ENCODE assay signal across 8 cellular contexts in the genomic region with DNA sequence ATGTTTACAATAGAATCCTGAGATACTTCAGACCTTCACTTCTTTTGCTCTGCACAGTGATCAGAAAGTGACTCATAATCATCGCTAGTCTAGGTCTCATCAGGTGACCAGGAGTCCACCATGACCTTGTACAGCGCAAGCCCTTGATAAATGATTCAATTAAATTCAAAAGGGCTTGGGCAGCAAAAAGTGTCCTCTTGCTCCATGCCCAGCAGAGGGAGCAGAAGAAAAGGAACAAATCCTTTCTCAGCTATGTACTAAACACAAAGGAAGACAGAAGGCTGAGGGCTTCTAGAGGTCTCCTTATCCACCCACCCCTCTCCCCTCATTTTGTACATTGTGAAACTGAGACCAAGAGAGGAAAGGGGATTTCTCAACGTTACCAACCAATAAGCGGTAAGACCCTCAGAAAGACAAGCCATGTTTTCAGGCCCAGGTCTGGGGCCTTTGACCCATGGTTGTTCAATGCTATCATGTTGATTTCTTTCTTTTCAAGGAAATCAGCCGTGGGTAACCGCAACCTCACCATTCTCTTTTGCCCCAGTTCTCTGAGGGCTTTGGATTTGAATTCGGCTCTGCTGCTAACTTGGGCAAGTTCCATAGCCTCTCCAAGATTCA.
DNase-seq lines count a peak whose midpoint lies in the region; ATAC-seq, FAIRE-seq and TF ChIP-seq lines count a peak whose summit lies in the region.

No MANE protein-coding gene starts in this region.

- TF ChIP-seq CTCF in heart left ventricle (IDR thresholded peaks at IDR 0.05) (peak; percentile 28 to 62 (median 43)), upper lobe of left lung (IDR thresholded peaks at IDR 0.05) (peak in 4 of 6 experiments; percentile 30 to 45 (median 36))

- intact Hi-C loops in heart left ventricle (cut with DNase I) = loop anchor here in 1 of 10 donors (2.0 kb wide), 1 partner anchor 24 kb away; no protein-coding TSS in a partner anchor

- H3K4me3 ChIP-seq in heart left ventricle (no peak overlapping the region), upper lobe of left lung (no peak overlapping the region)

- DNase-seq in CD1c-positive myeloid dendritic cell (ENCODE audit: extremely low spot score) (peak; percentile 28), HTR-8/SVneo (ENCODE audit: insufficient read length, low spot score) (peak; percentile 23), SW 1271 (lab: John Stamatoyannopoulos, UW) (peak; percentile 26 to 45), heart left ventricle (no peak), upper lobe of left lung (no peak), NCI-H2029 (lab: John Stamatoyannopoulos, UW) (no peak)
- DNase-seq in activated CD4-positive, alpha-beta T cell treated with anti-CD3 and anti-CD28 coated beads, Interleukin-2, amount 50 U/mL, for 1 hour = no peak

- WGBS in heart left ventricle, 4 donors = 79 to 88% (median 81%) methylated on average over 7 of the region's 7 CpGs
- 76 to 81% methylated on average over 7 of the region's 7 CpGs for WGBS in upper lobe of left lung, 2 donors

- TF ChIP-seq POLR2A in heart left ventricle (IDR thresholded peaks at IDR 0.05) (no peak), upper lobe of left lung (IDR thresholded peaks at IDR 0.05) (no peak)

- no peak for FAIRE-seq in HTR-8/SVneo (lab: Jason Lieb, UNC)

- H3K27me3 ChIP-seq in heart left ventricle (no peaks in the 10 kb centered on the region), upper lobe of left lung (no peaks in the 10 kb centered on the region)

- no peaks in the 10 kb centered on the region for H3K9me3 ChIP-seq in heart left ventricle
- no peaks in the 10 kb centered on the region for H3K9me3 ChIP-seq in upper lobe of left lung

- ATAC-seq in heart left ventricle (peak; percentile 35 to 75 (median 62)), upper lobe of left lung (ENCODE audit: low FRiP score in 2 of 2) (peak; percentile 49 to 53), GM18870 (IDR thresholded peaks at IDR 0.05; ENCODE audit: unreplicated experiment) (no peak)

- H3K36me3 ChIP-seq in heart left ventricle (no peaks in the 10 kb centered on the region), upper lobe of left lung (no peaks in the 10 kb centered on the region)

- no peak for TF ChIP-seq EP300 in upper lobe of left lung (IDR thresholded peaks at IDR 0.05)

- peaks cover 0 to 20% (median 6%) of the 10 kb centered on the region in 12 donors for H3K4me1 ChIP-seq in heart left ventricle
- no peaks in the 10 kb centered on the region for H3K4me1 ChIP-seq in upper lobe of left lung

- H3K27ac ChIP-seq in heart left ventricle = no peak overlapping the region
- no peak overlapping the region for H3K27ac ChIP-seq in upper lobe of left lung

Comparison
In these comparisons a context has a peak if more than half of its experiments do, and no peak if none do; other contexts are left out.
1. DNase-seq: peak in CD1c-positive myeloid dendritic cell (single experiment), HTR-8/SVneo (single experiment) and SW 1271 (2 of 2); none in heart left ventricle (0 of 5), upper lobe of left lung (0 of 2), NCI-H2029 (single experiment) and activated CD4-positive, alpha-beta T cell treated with anti-CD3 and anti-CD28 coated beads, Interleukin-2, amount 50 U/mL, for 1 hour (single experiment).